12 cellular contexts compared by ENCODE assay signal in genomic region chr17:45091778-45092425, GRCh38. TPM values are rescaled to one million over a fixed set of nuclear protein-coding genes. Genes with fewer than 3 reads are reported as not detected.
DNase-seq lines count a peak whose midpoint lies in the region; ATAC-seq and TF ChIP-seq lines count a peak whose summit lies in the region.
"Had no signal": no experiment of that assay in that cellular context is flagged by ENCODE, and none has a peak within 500 bp of the region (broad histone marks: within the 10 kb centered on the region; RNA-seq: fewer than 3 reads in every experiment).

No MANE protein-coding gene starts in this region.

- ATAC-seq in activated CD8-positive, alpha-beta T cell treated with anti-CD3 and anti-CD28 coated beads, Interleukin-2, amount 10 ng/mL, durations not matched to agents 7 days and 5 days, result no peak
- ATAC-seq in activated CD8-positive, alpha-beta T cell treated with anti-CD3 and anti-CD28 coated beads for 36 hours, result no peak
- ATAC-seq in lower lobe of right lung, result no peak
- ATAC-seq: activated naive CD8-positive, alpha-beta T cell treated with anti-CD3 and anti-CD28 coated beads, Interleukin-2, amount 50 U/mL, for 24 hours had no signal

- H3K27ac Mint-ChIP-seq in activated CD8-positive, alpha-beta T cell treated with anti-CD3 and anti-CD28 coated beads, Interleukin-2, amount 10 ng/mL, durations not matched to agents 7 days and 5 days, result peak overlapping the region; percentile 24
- H3K27ac Mint-ChIP-seq in activated CD8-positive, alpha-beta T cell treated with anti-CD3 and anti-CD28 coated beads for 36 hours, result no peak overlapping the region
- H3K27ac Mint-ChIP-seq: activated naive CD8-positive, alpha-beta T cell treated with anti-CD3 and anti-CD28 coated beads, Interleukin-2, amount 50 U/mL, for 24 hours had no signal

- no peaks in the 10 kb centered on the region for H3K27me3 Mint-ChIP-seq in activated CD8-positive, alpha-beta T cell treated with anti-CD3 and anti-CD28 coated beads, Interleukin-2, amount 10 ng/mL, durations not matched to agents 7 days and 5 days (ENCODE audit: low read depth)
- H3K27me3 Mint-ChIP-seq in activated CD8-positive, alpha-beta T cell treated with anti-CD3 and anti-CD28 coated beads for 36 hours, result no peaks in the 10 kb centered on the region
- H3K27me3 Mint-ChIP-seq: activated naive CD8-positive, alpha-beta T cell treated with anti-CD3 and anti-CD28 coated beads, Interleukin-2, amount 50 U/mL, for 24 hours had no signal

- H3K27ac ChIP-seq in colonic mucosa (peak overlapping the region; percentile 19), lower lobe of right lung (peak overlapping the region; percentile 81), tibial artery (peak overlapping the region; percentile 84 to 87)

- intact Hi-C loops in activated CD8-positive, alpha-beta T cell treated with anti-CD3 and anti-CD28 coated beads for 36 hours (cut with micrococcal nuclease), result no loop called here
- intact Hi-C loops in colonic mucosa (cut with DNase I) (no loop called here), lower lobe of right lung (cut with DNase I) (no loop called here), tibial artery (cut with DNase I; ENCODE audit: low total_unique reads) (no loop called here)

- no peak overlapping the region for H3K4me3 Mint-ChIP-seq in activated CD8-positive, alpha-beta T cell treated with anti-CD3 and anti-CD28 coated beads, Interleukin-2, amount 10 ng/mL, durations not matched to agents 7 days and 5 days
- H3K4me3 Mint-ChIP-seq in activated CD8-positive, alpha-beta T cell treated with anti-CD3 and anti-CD28 coated beads for 36 hours, result no peak overlapping the region
- H3K4me3 Mint-ChIP-seq: activated naive CD8-positive, alpha-beta T cell treated with anti-CD3 and anti-CD28 coated beads, Interleukin-2, amount 50 U/mL, for 24 hours had no signal

- H3K36me3 Mint-ChIP-seq in activated CD8-positive, alpha-beta T cell treated with anti-CD3 and anti-CD28 coated beads, Interleukin-2, amount 10 ng/mL, durations not matched to agents 7 days and 5 days (ENCODE audit: low read depth), result peaks cover 65% of the 10 kb centered on the region
- H3K36me3 Mint-ChIP-seq in activated CD8-positive, alpha-beta T cell treated with anti-CD3 and anti-CD28 coated beads for 36 hours (ENCODE audit: low read depth), result peaks cover 44% of the 10 kb centered on the region

- H3K4me1 ChIP-seq in colonic mucosa (no peaks in the 10 kb centered on the region), lower lobe of right lung (peaks cover 36% of the 10 kb centered on the region), tibial artery (peaks cover 4 to 99% (median 80%) of the 10 kb centered on the region in 4 donors)

- POLR2A ChIA-PET in activated CD8-positive, alpha-beta T cell treated with anti-CD3 and anti-CD28 coated beads, Interleukin-2, amount 10 ng/mL, durations not matched to agents 7 days and 5 days (lab: Charles Lee), result interaction anchor here (0.6 kb wide), 1 partner anchor 140 kb away, joined by 3 read pairs; no protein-coding TSS in a partner anchor
- POLR2A ChIA-PET in activated CD8-positive, alpha-beta T cell treated with anti-CD3 and anti-CD28 coated beads for 36 hours (lab: Charles Lee), result interaction anchor here (1.9 kb wide), 1 partner anchor 12 kb away, joined by 5 read pairs; no protein-coding TSS in a partner anchor

- H3K27me3 ChIP-seq in colonic mucosa (no peaks in the 10 kb centered on the region), lower lobe of right lung (ENCODE audit: low read depth) (no peaks in the 10 kb centered on the region), tibial artery (no peaks in the 10 kb centered on the region)

- H3K4me3 ChIP-seq in colonic mucosa, result no peak overlapping the region
- no peak overlapping the region for H3K4me3 ChIP-seq in lower lobe of right lung
- H3K4me3 ChIP-seq in tibial artery, result no peak overlapping the region

- no peaks in the 10 kb centered on the region for H3K9me3 Mint-ChIP-seq in activated CD8-positive, alpha-beta T cell treated with anti-CD3 and anti-CD28 coated beads, Interleukin-2, amount 10 ng/mL, durations not matched to agents 7 days and 5 days (ENCODE audit: insufficient read depth)
- H3K9me3 Mint-ChIP-seq in activated CD8-positive, alpha-beta T cell treated with anti-CD3 and anti-CD28 coated beads for 36 hours, result no peaks in the 10 kb centered on the region
- H3K9me3 Mint-ChIP-seq: activated naive CD8-positive, alpha-beta T cell treated with anti-CD3 and anti-CD28 coated beads, Interleukin-2, amount 50 U/mL, for 24 hours had no signal

- H3K36me3 ChIP-seq in colonic mucosa (no peaks in the 10 kb centered on the region), lower lobe of right lung (peaks cover 89% of the 10 kb centered on the region), tibial artery (peaks cover 45 to 67% (median 64%) of the 10 kb centered on the region in 3 donors)

- H3K9ac ChIP-seq in colonic mucosa (ENCODE audit: low read depth in 2 of 2, low read length in 2 of 2), result no peak overlapping the region

- no peak for DNase-seq in activated CD8-positive, alpha-beta T cell treated with anti-CD3 and anti-CD28 coated beads, Interleukin-2, amount 10 ng/mL, durations not matched to agents 7 days and 5 days
- DNase-seq in activated CD8-positive, alpha-beta T cell treated with anti-CD3 and anti-CD28 coated beads for 36 hours, result no peak
- DNase-seq in colonic mucosa (no peak), lower lobe of right lung (no peak), tibial artery (no peak), SW480 (ENCODE audit: low spot score) (no peak)
- DNase-seq in activated CD8-positive, alpha-beta memory T cell treated with anti-CD3 and anti-CD28 coated beads, Interleukin-2, amount 50 U/mL, for 4 hours, result no peak
- no peak for DNase-seq in stimulated activated CD8-positive, alpha-beta memory T cell treated with anti-CD3 and anti-CD28 coated beads, Interleukin-4, amount 100 ng/mL, for 48 hours
- DNase-seq: ACHN; activated naive CD8-positive, alpha-beta T cell treated with anti-CD3 and anti-CD28 coated beads, Interleukin-2, amount 50 U/mL, for 24 hours; hippocampal formation; NCI-H446 treated with DMSO at 0.1 percent for 48 hours had no signal

- CTCF ChIA-PET in activated CD8-positive, alpha-beta T cell treated with anti-CD3 and anti-CD28 coated beads, Interleukin-2, amount 10 ng/mL, durations not matched to agents 7 days and 5 days (lab: Charles Lee), result no interaction called here
- CTCF ChIA-PET in activated CD8-positive, alpha-beta T cell treated with anti-CD3 and anti-CD28 coated beads for 36 hours (lab: Charles Lee), result no interaction called here

- H3K4me1 Mint-ChIP-seq in activated CD8-positive, alpha-beta T cell treated with anti-CD3 and anti-CD28 coated beads, Interleukin-2, amount 10 ng/mL, durations not matched to agents 7 days and 5 days (ENCODE audit: low read depth), result peaks cover 15% of the 10 kb centered on the region
- H3K4me1 Mint-ChIP-seq in activated CD8-positive, alpha-beta T cell treated with anti-CD3 and anti-CD28 coated beads for 36 hours (ENCODE audit: low read depth), result peaks cover 2% of the 10 kb centered on the region
- H3K4me1 Mint-ChIP-seq: activated naive CD8-positive, alpha-beta T cell treated with anti-CD3 and anti-CD28 coated beads, Interleukin-2, amount 50 U/mL, for 24 hours had no signal

- H3K9me3 ChIP-seq in colonic mucosa (no peaks in the 10 kb centered on the region), lower lobe of right lung (no peaks in the 10 kb centered on the region), tibial artery (no peaks in the 10 kb centered on the region)

- no peak for TF ChIP-seq CTCF in activated CD8-positive, alpha-beta T cell treated with anti-CD3 and anti-CD28 coated beads for 36 hours (IDR thresholded peaks at IDR 0.05)
- TF ChIP-seq CTCF in colonic mucosa (IDR thresholded peaks at IDR 0.05) (no peak), lower lobe of right lung (IDR thresholded peaks at IDR 0.05) (no peak), tibial artery (IDR thresholded peaks at IDR 0.05) (no peak)

RNA-seq across cellular contexts. Expression of gene NMT1, which starts 30.8 kb away (rescaled TPM):
- total RNA-seq in activated CD8-positive, alpha-beta T cell treated with anti-CD3 and anti-CD28 coated beads, Interleukin-2, amount 10 ng/mL, durations not matched to agents 7 days and 5 days, result 100 to 1,000 TPM; 125 to 143 TPM
- 100 to 1,000 TPM; 156 to 169 TPM for total RNA-seq in activated CD8-positive, alpha-beta T cell treated with anti-CD3 and anti-CD28 coated beads for 36 hours
- total RNA-seq in colonic mucosa (100 to 1,000 TPM in 1 of 2 donors, 10 to 100 TPM in 1; 68.0 to 127 TPM), lower lobe of right lung (117 TPM)

RNA-seq across cellular contexts. Expression of gene PLCD3, which starts 40.4 kb away (rescaled TPM):
- 1 to 10 TPM; 4.3 to 4.6 TPM for total RNA-seq in activated CD8-positive, alpha-beta T cell treated with anti-CD3 and anti-CD28 coated beads, Interleukin-2, amount 10 ng/mL, durations not matched to agents 7 days and 5 days
- 1 to 10 TPM; 3.9 to 6.6 TPM for total RNA-seq in activated CD8-positive, alpha-beta T cell treated with anti-CD3 and anti-CD28 coated beads for 36 hours
- total RNA-seq in colonic mucosa (100 to 1,000 TPM; 300 to 312 TPM), lower lobe of right lung (38.3 TPM)

RNA-seq across cellular contexts. Expression of gene DCAKD, which starts 40.5 kb away (rescaled TPM):
- 10 to 100 TPM; 32.9 to 33.7 TPM for total RNA-seq in activated CD8-positive, alpha-beta T cell treated with anti-CD3 and anti-CD28 coated beads, Interleukin-2, amount 10 ng/mL, durations not matched to agents 7 days and 5 days
- 10 to 100 TPM; 34.3 to 35.8 TPM for total RNA-seq in activated CD8-positive, alpha-beta T cell treated with anti-CD3 and anti-CD28 coated beads for 36 hours
- total RNA-seq in colonic mucosa, result 10 to 100 TPM; 20.2 to 46.8 TPM
- 20.1 TPM for total RNA-seq in lower lobe of right lung

RNA-seq across cellular contexts. Expression of gene ACBD4, which starts 43.6 kb away (rescaled TPM):
- 10 to 100 TPM in 1 of 2 experiments, 1 to 10 TPM in 1; 10.0 to 12.5 TPM for total RNA-seq in activated CD8-positive, alpha-beta T cell treated with anti-CD3 and anti-CD28 coated beads, Interleukin-2, amount 10 ng/mL, durations not matched to agents 7 days and 5 days
- 10 to 100 TPM; 12.4 to 12.6 TPM for total RNA-seq in activated CD8-positive, alpha-beta T cell treated with anti-CD3 and anti-CD28 coated beads for 36 hours
- 10 to 100 TPM; 13.0 to 16.6 TPM for total RNA-seq in colonic mucosa
- total RNA-seq in lower lobe of right lung, result 16.6 TPM

RNA-seq across cellular contexts. Expression of gene HEXIM1, which starts 56.4 kb away (rescaled TPM):
- 10 to 100 TPM; 29.2 to 29.4 TPM for total RNA-seq in activated CD8-positive, alpha-beta T cell treated with anti-CD3 and anti-CD28 coated beads, Interleukin-2, amount 10 ng/mL, durations not matched to agents 7 days and 5 days
- total RNA-seq in activated CD8-positive, alpha-beta T cell treated with anti-CD3 and anti-CD28 coated beads for 36 hours, result 10 to 100 TPM; 22.6 to 23.5 TPM
- total RNA-seq in colonic mucosa, result 10 to 100 TPM; 37.0 to 38.4 TPM
- total RNA-seq in lower lobe of right lung, result 33.9 TPM

Comparison
In these comparisons a context has a peak if more than half of its experiments do, and no peak if none do; other contexts are left out.
1. H3K27ac ChIP-seq: peak in every context shown above with its lines; median percentile 86 in tibial artery; 81 in lower lobe of right lung; 19 in colonic mucosa.